Comparison of ENCODE assay signal across 1 cellular context in the genomic region with DNA sequence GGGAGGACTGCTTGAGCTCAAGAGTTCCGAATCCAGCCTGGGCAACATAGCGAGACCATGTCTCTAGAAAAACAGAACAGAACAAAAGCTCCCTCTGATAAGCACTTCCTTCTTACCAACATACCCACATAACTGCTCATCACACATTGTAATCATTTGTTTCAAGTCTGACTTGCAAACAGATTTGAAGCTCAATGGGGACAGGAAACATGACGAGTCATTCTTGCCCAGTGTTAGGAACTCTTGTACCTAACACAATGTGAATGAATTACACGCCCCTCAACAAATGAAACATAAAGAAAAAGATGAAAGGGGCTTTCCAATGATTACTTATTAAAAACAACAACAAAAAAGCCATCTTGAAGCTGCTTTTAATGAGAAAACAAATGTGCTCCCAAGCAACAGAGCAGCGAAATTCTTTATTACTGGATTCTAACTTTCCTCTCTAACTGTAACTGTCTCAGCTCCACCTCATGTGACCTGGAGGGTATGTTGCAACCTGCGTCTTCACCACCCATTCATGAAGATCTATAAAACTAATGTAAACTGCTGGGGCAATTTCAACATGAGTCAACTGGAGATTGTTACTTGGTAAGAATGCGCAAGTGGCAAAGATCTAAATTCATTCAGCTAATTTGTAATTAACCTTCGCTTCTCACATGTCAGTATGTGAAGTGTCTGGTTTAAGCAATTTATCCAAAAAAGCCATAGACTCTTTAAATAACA.
TF ChIP-seq lines count a peak whose summit lies in the region.

No MANE protein-coding gene starts in this region.

TF ChIP-seq in HepG2, 621 proteins besides CTCF, POLR2A, EP300 and RAD21:
- TF ChIP-seq FOSL2 (CRISPR knock-in tag; IDR thresholded peaks at IDR 0.05) (peak; percentile 15; the same call in 1 of the 2 replicates), NFE2 (CRISPR knock-in tag; IDR thresholded peaks at IDR 0.05) (peak; percentile 51; the same call in 1 of the 2 replicates), NFE2L2 (IDR thresholded peaks at IDR 0.05; ENCODE audit: low read length) (peak; percentile 67)
